In the genomic region with DNA sequence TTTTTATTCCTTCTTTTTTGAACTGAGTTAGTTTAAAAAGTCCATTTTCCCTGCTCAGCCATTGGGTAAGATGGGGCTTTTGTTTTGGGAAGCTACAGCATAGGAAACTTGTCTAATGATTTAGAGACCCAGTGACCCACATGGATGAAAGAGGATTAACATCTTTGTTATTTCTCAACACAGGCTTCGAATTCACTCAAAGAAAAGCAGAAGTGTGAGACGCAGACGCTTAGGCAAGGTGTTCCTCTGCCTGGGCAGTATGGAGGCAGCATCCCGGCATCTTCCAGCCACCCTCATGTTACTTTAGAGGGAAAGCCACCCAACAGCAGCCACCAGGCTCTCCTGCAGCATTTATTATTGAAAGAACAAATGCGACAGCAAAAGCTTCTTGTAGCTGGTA, we compare ENCODE assay signal across 23 cellular contexts.
"Had no signal": no experiment of that assay in that cellular context is flagged by ENCODE, and none has a peak within 500 bp of the region (broad histone marks: within the 10 kb centered on the region; RNA-seq: fewer than 3 reads in every experiment).

No MANE protein-coding gene starts in this region.

- H3K4me1 Mint-ChIP-seq: activated naive CD8-positive, alpha-beta T cell treated with anti-CD3 and anti-CD28 coated beads, Interleukin-2, amount 10 ng/mL, durations not matched to agents 7 days and 5 days had no signal

- H3K36me3 Mint-ChIP-seq: activated naive CD8-positive, alpha-beta T cell treated with anti-CD3 and anti-CD28 coated beads, Interleukin-2, amount 10 ng/mL, durations not matched to agents 7 days and 5 days had no signal

- ATAC-seq: activated CD8-positive, alpha-beta T cell treated with anti-CD3 and anti-CD28 coated beads for 36 hours; activated T-cell treated with anti-CD3 and anti-CD28 coated beads, Interleukin-2, amount 50 U/mL, for 72 hours had no signal

- H3K9me3 Mint-ChIP-seq: activated CD8-positive, alpha-beta T cell treated with anti-CD3 and anti-CD28 coated beads for 36 hours; activated naive CD8-positive, alpha-beta T cell treated with anti-CD3 and anti-CD28 coated beads, Interleukin-2, amount 10 ng/mL, durations not matched to agents 7 days and 5 days; activated T-cell treated with anti-CD3 and anti-CD28 coated beads, Interleukin-2, amount 50 U/mL, for 72 hours had no signal

- H3K4me3 Mint-ChIP-seq: activated CD8-positive, alpha-beta T cell treated with anti-CD3 and anti-CD28 coated beads for 36 hours; activated naive CD8-positive, alpha-beta T cell treated with anti-CD3 and anti-CD28 coated beads, Interleukin-2, amount 10 ng/mL, durations not matched to agents 7 days and 5 days; activated T-cell treated with anti-CD3 and anti-CD28 coated beads, Interleukin-2, amount 50 U/mL, for 72 hours had no signal

- DNase-seq: activated CD4-positive, alpha-beta T cell treated with anti-CD3 and anti-CD28 coated beads for 4 hours; activated CD8-positive, alpha-beta memory T cell treated with anti-CD3 and anti-CD28 coated beads, Interleukin-2, amount 50 U/mL, for 4 hours; activated CD8-positive, alpha-beta T cell treated with anti-CD3 and anti-CD28 coated beads for 36 hours; activated naive CD4-positive, alpha-beta T cell treated with anti-CD3 and anti-CD28 coated beads, Interleukin-2, amount 50 U/mL, for 16 hours; activated naive CD8-positive, alpha-beta T cell treated with anti-CD3 and anti-CD28 coated beads, Interleukin-2, amount 10 ng/mL, durations not matched to agents 7 days and 5 days; activated T-cell treated with anti-CD3 and anti-CD28 coated beads, Interleukin-2, amount 50 U/mL, for 72 hours; adrenal gland; anterior cingulate cortex; cerebellar nuclear complex; Kasumi-1; KBM-7; NCI-H1105 treated with DMSO at 0.1 percent for 48 hours; NCI-H1436 treated with DMSO at 0.1 percent for 48 hours; NCI-H187; NCI-H2081; NCI-H510A treated with DMSO at 0.1 percent for 48 hours; NCI-H69; NK-92 treated with Interleukin-12 subunit alpha and Interleukin-12 subunit beta, amount 100 ng/mL, for 24 hours; Peyer's patch; Right ventricle myocardium superior; T-helper 1 cell; WERI-Rb-1 had no signal

- H3K27ac Mint-ChIP-seq: activated naive CD8-positive, alpha-beta T cell treated with anti-CD3 and anti-CD28 coated beads, Interleukin-2, amount 10 ng/mL, durations not matched to agents 7 days and 5 days; activated T-helper 2 cell treated with anti-CD3 and anti-CD28 coated beads, Interferon-gamma antibody, Interleukin-2, Interleukin-4, amounts not matched to agents 10 μg/mL and 5 μg/mL and 100 μg/mL, durations not matched to agents 14 hours and 24 hours and 36 hours had no signal
